ENCODE assay signal across 1 cellular context in the genomic region with DNA sequence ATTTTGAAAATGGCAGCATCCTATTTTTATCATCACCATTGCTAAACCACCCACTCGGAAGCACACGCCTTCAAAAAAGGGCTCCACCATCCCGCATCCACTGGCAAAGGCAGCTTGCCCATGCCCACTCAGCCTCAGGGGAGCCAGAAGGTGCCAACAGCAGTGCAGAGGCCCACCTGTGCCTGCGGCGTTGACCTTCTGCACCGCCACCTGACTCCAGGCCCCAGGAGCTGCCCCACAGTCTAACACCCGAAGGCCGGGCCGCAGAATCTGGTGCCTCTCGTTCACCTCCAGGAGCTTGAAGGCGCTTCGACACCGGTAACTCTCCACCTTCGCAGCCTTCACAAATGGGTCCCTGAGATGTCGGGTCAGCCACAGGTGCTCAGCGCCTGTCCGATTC.
TF ChIP-seq lines count a peak whose summit lies in the region.

No MANE protein-coding gene starts in this region.

TF ChIP-seq in HepG2, 621 proteins besides CTCF, POLR2A, EP300 and RAD21:
- TF ChIP-seq AGO2 (optimal IDR thresholded peaks at IDR 0.05; ENCODE audit: low read depth, low read length) = peak; percentile 38
- no peak for TF ChIP-seq ZBTB39 (CRISPR knock-in tag; IDR thresholded peaks at IDR 0.05)
